ENCODE assay signal across 27 cellular contexts in genomic region chr5:89289604-89290003, GRCh38.
A peak's percentile ranks its signal among the peaks of the same experiment; 100 is the strongest.
DNase-seq lines count a peak whose midpoint lies in the region; ATAC-seq, FAIRE-seq and TF ChIP-seq lines count a peak whose summit lies in the region.
"Had no signal": no experiment of that assay in that cellular context is flagged by ENCODE, and none has a peak within 500 bp of the region (broad histone marks: within the 10 kb centered on the region; RNA-seq: fewer than 3 reads in every experiment).

No MANE protein-coding gene starts in this region.

- H3K4me1 Mint-ChIP-seq in natural killer cell treated with Interleukin-12 subunit alpha and Interleukin-12 subunit beta and Interleukin-15 and Interleukin-18, amount 100 ng/mL, for 72 hours (ENCODE audit: low read depth in 2 of 2): no peaks in the 10 kb centered on the region

- DNase-seq in AG08395 (ENCODE audit: low spot score) (peak; percentile 30), HT1080 (ENCODE audit: low read depth) (peak; percentile 25), brain microvascular endothelial cell (peak; percentile 51), kidney tubule cell (ENCODE audit: low spot score) (peak; percentile 57), NCI-H2107 treated with DMSO at 0.1 percent for 48 hours (lab: John Stamatoyannopoulos, UW; ENCODE audit: unreplicated experiment) (no peak), RCC 7860 (ENCODE audit: low spot score) (no peak)
- DNase-seq in natural killer cell treated with Interleukin-12 subunit alpha and Interleukin-12 subunit beta and Interleukin-15 and Interleukin-18, amount 100 ng/mL, for 72 hours (ENCODE audit: low spot score): no peak
- DNase-seq: 8988T; activated B cell treated with CpG ODN at 0.5 μM for 24 hours; activated CD4-positive, alpha-beta T cell treated with anti-CD3 and anti-CD28 coated beads, Interleukin-2, amount 50 U/mL, for 48 hours; activated gamma-delta T cell; activated naive CD8-positive, alpha-beta T cell treated with anti-CD3 and anti-CD28 coated beads, Interleukin-2, amount 50 U/mL, for 24 hours; BE2C; heart left ventricle; naive B cell; NCI-H1092; NCI-H2029; NCI-H345; NCI-H82; spleen; stimulated activated CD4-positive, alpha-beta T cell treated with anti-CD3 and anti-CD28 coated beads, Interleukin-4, amount 100 ng/mL, for 1 hour; T-helper 9 cell had no signal

- H3K9me3 Mint-ChIP-seq in natural killer cell treated with Interleukin-12 subunit alpha and Interleukin-12 subunit beta and Interleukin-15 and Interleukin-18, amount 100 ng/mL, for 72 hours: no peaks in the 10 kb centered on the region
- H3K9me3 Mint-ChIP-seq: memory B cell; stimulated activated memory B cell treated with anti-CD40 and anti-IgM and Interleukin-4, amounts not matched to agents 10 μg/mL and 1 μg/mL and 100 μg/mL, for 72 hours had no signal

- H3K27me3 Mint-ChIP-seq in natural killer cell treated with Interleukin-12 subunit alpha and Interleukin-12 subunit beta and Interleukin-15 and Interleukin-18, amount 100 ng/mL, for 72 hours: peaks cover 0 to 3% of the 10 kb centered on the region in 2 donors
- H3K27me3 Mint-ChIP-seq: activated B cell treated with CpG ODN at 0.5 μM for 24 hours; activated naive CD8-positive, alpha-beta T cell treated with anti-CD3 and anti-CD28 coated beads, Interleukin-2, amount 50 U/mL, for 24 hours; memory B cell; naive B cell; stimulated activated memory B cell treated with anti-CD40 and anti-IgM and Interleukin-4, amounts not matched to agents 10 μg/mL and 1 μg/mL and 100 μg/mL, for 72 hours had no signal

- H3K27ac Mint-ChIP-seq in natural killer cell treated with Interleukin-12 subunit alpha and Interleukin-12 subunit beta and Interleukin-15 and Interleukin-18, amount 100 ng/mL, for 72 hours: no peak overlapping the region
- H3K27ac Mint-ChIP-seq: activated naive CD8-positive, alpha-beta T cell treated with anti-CD3 and anti-CD28 coated beads, Interleukin-2, amount 50 U/mL, for 24 hours; memory B cell; stimulated activated memory B cell treated with anti-CD40 and anti-IgM and Interleukin-4, amounts not matched to agents 10 μg/mL and 1 μg/mL and 100 μg/mL, for 72 hours had no signal

- no peak overlapping the region for H3K4me3 Mint-ChIP-seq in natural killer cell treated with Interleukin-12 subunit alpha and Interleukin-12 subunit beta and Interleukin-15 and Interleukin-18, amount 100 ng/mL, for 72 hours
- H3K4me3 Mint-ChIP-seq: activated B cell treated with CpG ODN at 0.5 μM for 24 hours; activated naive CD8-positive, alpha-beta T cell treated with anti-CD3 and anti-CD28 coated beads, Interleukin-2, amount 50 U/mL, for 24 hours; memory B cell; naive B cell; stimulated activated memory B cell treated with anti-CD40 and anti-IgM and Interleukin-4, amounts not matched to agents 10 μg/mL and 1 μg/mL and 100 μg/mL, for 72 hours had no signal

- in situ Hi-C loops in brain microvascular endothelial cell (cut with HindIII; ENCODE audit: low pct_ligation_motif_present, low sequenced_read_pairs): no loop called here

- no peaks in the 10 kb centered on the region for H3K36me3 ChIP-seq in brain microvascular endothelial cell (replicated peaks)
- H3K36me3 ChIP-seq: BE2C, heart left ventricle, spleen, suprapubic skin had no signal

- no peak for TF ChIP-seq CTCF in brain microvascular endothelial cell (IDR thresholded peaks at IDR 0.05; ENCODE audit: low read depth, low read length, missing control alignments)

- no peaks in the 10 kb centered on the region for H3K36me3 Mint-ChIP-seq in natural killer cell treated with Interleukin-12 subunit alpha and Interleukin-12 subunit beta and Interleukin-15 and Interleukin-18, amount 100 ng/mL, for 72 hours
- H3K36me3 Mint-ChIP-seq: memory B cell; naive B cell; stimulated activated memory B cell treated with anti-CD40 and anti-IgM and Interleukin-4, amounts not matched to agents 10 μg/mL and 1 μg/mL and 100 μg/mL, for 72 hours had no signal

- no peaks in the 10 kb centered on the region for H3K27me3 ChIP-seq in brain microvascular endothelial cell (replicated peaks)
- H3K27me3 ChIP-seq: BE2C, heart left ventricle, spleen, suprapubic skin had no signal

- no peak for FAIRE-seq in RCC 7860 (lab: Jason Lieb, UNC)

- H3K4me3 ChIP-seq in brain microvascular endothelial cell (ENCODE audit: low read depth, low read length): no peak overlapping the region
- H3K4me3 ChIP-seq: coronary artery, heart left ventricle, spleen, suprapubic skin had no signal

- H3K27ac ChIP-seq in brain microvascular endothelial cell: no peak overlapping the region
- H3K27ac ChIP-seq: coronary artery, heart left ventricle, spleen, suprapubic skin had no signal

- no peak for ATAC-seq in HG03175 (IDR thresholded peaks at IDR 0.05; ENCODE audit: unreplicated experiment)
- ATAC-seq in natural killer cell treated with Interleukin-12 subunit alpha and Interleukin-12 subunit beta and Interleukin-15 and Interleukin-18, amount 100 ng/mL, for 72 hours: no peak
- ATAC-seq: activated naive CD8-positive, alpha-beta T cell treated with anti-CD3 and anti-CD28 coated beads, Interleukin-2, amount 50 U/mL, for 24 hours; heart left ventricle; stimulated activated memory B cell treated with anti-CD40 and anti-IgM and Interleukin-4, amounts not matched to agents 10 μg/mL and 1 μg/mL and 100 μg/mL, for 72 hours had no signal

Comparison
In these comparisons a context has a peak if more than half of its experiments do, and no peak if none do; other contexts are left out.
1. DNase-seq: peak in AG08395 (single experiment), HT1080 (single experiment), brain microvascular endothelial cell (single experiment) and kidney tubule cell (single experiment); none in NCI-H2107 treated with DMSO at 0.1 percent for 48 hours (single experiment), natural killer cell treated with Interleukin-12 subunit alpha and Interleukin-12 subunit beta and Interleukin-15 and Interleukin-18, amount 100 ng/mL, for 72 hours (single experiment) and RCC 7860 (single experiment).